Comparison of ENCODE assay signal across 14 cellular contexts in genomic region chr18:34837769-34838194, GRCh38.
DNase-seq lines count a peak whose midpoint lies in the region; ATAC-seq and TF ChIP-seq lines count a peak whose summit lies in the region.
"Had no signal": no experiment of that assay in that cellular context is flagged by ENCODE, and none has a peak within 500 bp of the region (broad histone marks: within the 10 kb centered on the region; RNA-seq: fewer than 3 reads in every experiment).

No MANE protein-coding gene starts in this region.

- H3K4me3 ChIP-seq in heart right ventricle: peak overlapping the region in 4 of 10 donors; percentile 0 to 10 (median 0)
- H3K4me3 ChIP-seq in transverse colon: no peak overlapping the region

- no peak overlapping the region for H3K27ac Mint-ChIP-seq in activated T-helper 2 cell treated with anti-CD3 and anti-CD28 coated beads, Interferon-gamma antibody, Interleukin-2, Interleukin-4, amounts not matched to agents 10 μg/mL and 5 μg/mL and 100 μg/mL, durations not matched to agents 14 hours and 24 hours and 36 hours
- H3K27ac Mint-ChIP-seq: activated CD4-positive, alpha-beta memory T cell treated with anti-CD3 and anti-CD28 coated beads, Interleukin-2, amount 10 ng/mL, durations not matched to agents 7 days and 5 days; activated naive CD4-positive, alpha-beta T cell treated with anti-CD3 and anti-CD28 coated beads for 36 hours; CD4-positive, alpha-beta T cell; naive thymus-derived CD4-positive, alpha-beta T cell; T-cell had no signal

- no peaks in the 10 kb centered on the region for H3K36me3 Mint-ChIP-seq in activated T-helper 2 cell treated with anti-CD3 and anti-CD28 coated beads, Interferon-gamma antibody, Interleukin-2, Interleukin-4, amounts not matched to agents 10 μg/mL and 5 μg/mL and 100 μg/mL, durations not matched to agents 14 hours and 24 hours and 36 hours (ENCODE audit: low read depth)
- H3K36me3 Mint-ChIP-seq: T-cell had no signal

- H3K4me1 Mint-ChIP-seq in activated T-helper 2 cell treated with anti-CD3 and anti-CD28 coated beads, Interferon-gamma antibody, Interleukin-2, Interleukin-4, amounts not matched to agents 10 μg/mL and 5 μg/mL and 100 μg/mL, durations not matched to agents 14 hours and 24 hours and 36 hours (ENCODE audit: low read depth): peaks cover 7% of the 10 kb centered on the region
- H3K4me1 Mint-ChIP-seq: activated CD4-positive, alpha-beta memory T cell treated with anti-CD3 and anti-CD28 coated beads, Interleukin-2, amount 10 ng/mL, durations not matched to agents 7 days and 5 days; T-cell had no signal

- ATAC-seq in heart right ventricle (peak; percentile 65 to 91 (median 81)), omental fat pad (ENCODE audit: low FRiP score) (peak; percentile 71)
- ATAC-seq: naive thymus-derived CD4-positive, alpha-beta T cell; T-cell had no signal

- in situ Hi-C loops in transverse colon (cut with MboI; ENCODE audit: low pct_ligation_motif_present in 1 of 4, low pct_unique_long_range_greater_than_20kb in 1 of 4, low sequenced_read_pairs in 3 of 4): no loop called here

- DNase-seq in caudate nucleus (lab: John Stamatoyannopoulos, UW) (peak in 9 of 61 donors; percentile 6 to 35 (median 14)), heart right ventricle (peak in 1 of 2 donors; percentile 14), omental fat pad (ENCODE audit: low spot score) (no peak), transverse colon (no peak), kidney tubule cell (ENCODE audit: low spot score) (no peak), inferior parietal cortex (ENCODE audit: extremely low spot score) (no peak)
- no peak for DNase-seq in activated T-helper 2 cell treated with anti-CD3 and anti-CD28 coated beads, Interferon-gamma antibody, Interleukin-2, Interleukin-4, amounts not matched to agents 10 μg/mL and 5 μg/mL and 100 μg/mL, durations not matched to agents 14 hours and 24 hours and 36 hours (ENCODE audit: low spot score)
- DNase-seq: activated CD4-positive, alpha-beta memory T cell treated with anti-CD3 and anti-CD28 coated beads, Interleukin-2, amount 10 ng/mL, durations not matched to agents 7 days and 5 days; activated naive CD4-positive, alpha-beta T cell treated with anti-CD3 and anti-CD28 coated beads for 36 hours; CD4-positive, alpha-beta T cell; effector CD4-positive, alpha-beta T cell; naive thymus-derived CD4-positive, alpha-beta T cell; NCI-H2171; T-cell had no signal

- intact Hi-C loops in heart right ventricle (cut with DNase I): no loop called here
- intact Hi-C loops in transverse colon (cut with DNase I; ENCODE audit: low total_unique reads): no loop called here
- intact Hi-C loops in activated T-helper 2 cell treated with anti-CD3 and anti-CD28 coated beads, Interferon-gamma antibody, Interleukin-2, Interleukin-4, amounts not matched to agents 10 μg/mL and 5 μg/mL and 100 μg/mL, durations not matched to agents 14 hours and 24 hours and 36 hours (cut with micrococcal nuclease): no loop called here

- H3K36me3 ChIP-seq in heart right ventricle (peaks cover 0 to 3% (median 0%) of the 10 kb centered on the region in 9 donors), transverse colon (no peaks in the 10 kb centered on the region)

- H3K9me3 ChIP-seq in heart right ventricle (peaks cover 0 to 5% (median 0%) of the 10 kb centered on the region in 11 donors), transverse colon (no peaks in the 10 kb centered on the region)

- WGBS in heart right ventricle, 2 donors: 22 to 35% methylated on average over 3 of the region's 3 CpGs
- WGBS in transverse colon (ENCODE audit: low coverage in 1 of 2), 2 donors: 52 to 59% methylated on average over 3 of the region's 3 CpGs

- H3K27me3 Mint-ChIP-seq in activated T-helper 2 cell treated with anti-CD3 and anti-CD28 coated beads, Interferon-gamma antibody, Interleukin-2, Interleukin-4, amounts not matched to agents 10 μg/mL and 5 μg/mL and 100 μg/mL, durations not matched to agents 14 hours and 24 hours and 36 hours (ENCODE audit: low read depth): peaks cover 7% of the 10 kb centered on the region
- H3K27me3 Mint-ChIP-seq: CD4-positive, alpha-beta T cell had no signal

- H3K4me3 Mint-ChIP-seq in activated T-helper 2 cell treated with anti-CD3 and anti-CD28 coated beads, Interferon-gamma antibody, Interleukin-2, Interleukin-4, amounts not matched to agents 10 μg/mL and 5 μg/mL and 100 μg/mL, durations not matched to agents 14 hours and 24 hours and 36 hours (ENCODE audit: low read depth): no peak overlapping the region
- H3K4me3 Mint-ChIP-seq: activated CD4-positive, alpha-beta memory T cell treated with anti-CD3 and anti-CD28 coated beads, Interleukin-2, amount 10 ng/mL, durations not matched to agents 7 days and 5 days; activated naive CD4-positive, alpha-beta T cell treated with anti-CD3 and anti-CD28 coated beads for 36 hours; CD4-positive, alpha-beta T cell; naive thymus-derived CD4-positive, alpha-beta T cell; T-cell had no signal

- H3K27me3 ChIP-seq in heart right ventricle (no peaks in the 10 kb centered on the region), transverse colon (no peaks in the 10 kb centered on the region)

- TF ChIP-seq EP300 in transverse colon (IDR thresholded peaks at IDR 0.05; ENCODE audit: low read depth): no peak

- H3K27ac ChIP-seq in caudate nucleus (ENCODE audit: low read depth, low read length) (peak overlapping the region; percentile 82), heart right ventricle (peak overlapping the region; percentile 7 to 86 (median 59)), transverse colon (peak overlapping the region; percentile 30 to 69 (median 35))

- TF ChIP-seq CTCF in heart right ventricle (IDR thresholded peaks at IDR 0.05) (no peak), omental fat pad (IDR thresholded peaks at IDR 0.05) (no peak), transverse colon (IDR thresholded peaks at IDR 0.05) (no peak)

- no peaks in the 10 kb centered on the region for H3K9me3 Mint-ChIP-seq in activated T-helper 2 cell treated with anti-CD3 and anti-CD28 coated beads, Interferon-gamma antibody, Interleukin-2, Interleukin-4, amounts not matched to agents 10 μg/mL and 5 μg/mL and 100 μg/mL, durations not matched to agents 14 hours and 24 hours and 36 hours
- H3K9me3 Mint-ChIP-seq: activated CD4-positive, alpha-beta memory T cell treated with anti-CD3 and anti-CD28 coated beads, Interleukin-2, amount 10 ng/mL, durations not matched to agents 7 days and 5 days; CD4-positive, alpha-beta T cell; T-cell had no signal

- H3K4me1 ChIP-seq in heart right ventricle (peaks cover 0 to 44% (median 16%) of the 10 kb centered on the region in 9 donors), transverse colon (peaks cover 0 to 6% (median 0%) of the 10 kb centered on the region in 4 donors)

- no peak for TF ChIP-seq POLR2A in transverse colon (IDR thresholded peaks at IDR 0.05)
